In the genomic region with DNA sequence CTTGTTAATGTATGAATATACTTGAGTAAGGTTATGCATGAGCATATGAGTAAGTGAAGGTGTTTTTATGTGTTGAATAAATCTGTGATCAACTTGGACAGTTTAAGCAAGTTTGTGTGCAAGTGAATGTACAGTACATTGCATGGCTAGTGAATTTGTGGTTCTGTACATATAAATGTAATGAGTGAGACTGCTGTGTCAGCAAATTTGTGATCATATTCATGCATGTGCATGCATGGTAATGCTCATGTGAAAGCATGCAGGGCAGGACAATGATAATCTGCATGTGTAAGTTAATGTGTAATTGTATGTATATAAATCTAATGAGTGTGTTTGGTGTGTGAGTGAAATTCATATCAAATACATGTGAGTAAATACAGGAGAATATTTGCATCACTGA, we compare ENCODE assay signal across 18 cellular contexts.
DNase-seq lines count a peak whose midpoint lies in the region; ATAC-seq, FAIRE-seq and TF ChIP-seq lines count a peak whose summit lies in the region.
"Had no signal": no experiment of that assay in that cellular context is flagged by ENCODE, and none has a peak within 500 bp of the region (broad histone marks: within the 10 kb centered on the region; RNA-seq: fewer than 3 reads in every experiment).

No MANE protein-coding gene starts in this region.

- no peak overlapping the region for H3K4ac ChIP-seq in IMR-90 (ENCODE audit: low read depth, low read length)
- no peak overlapping the region for H3K4ac ChIP-seq in H1 (replicated peaks; ENCODE audit: insufficient read length, low read depth, low read length)

- H3K9me3 ChIP-seq in A549 (no peaks in the 10 kb centered on the region), IMR-90 (ENCODE audit: control insufficient read depth, insufficient read depth, low read length) (no peaks in the 10 kb centered on the region), H1 (ENCODE audit: insufficient read depth in 2 of 2, low read depth in 1 of 2, low read length in 1 of 2) (0 out of 4 replicates have a peak, but pooled peaks cover 0 to 5% of the 10 kb centered on the region in 2 experiments)
- H3K9me3 ChIP-seq: BLaER1 treated with 17β-estradiol and CSF1 and Interleukin-3, amounts not matched to agents 10 nM and 100 nM; Caco-2 had no signal

- H3K23ac ChIP-seq in IMR-90 (ENCODE audit: low read depth, low read length) (no peak overlapping the region), H1 (ENCODE audit: insufficient read length) (no peak overlapping the region)

- H3K4me1 ChIP-seq in A549 (no peaks in the 10 kb centered on the region), IMR-90 (ENCODE audit: control insufficient read depth, insufficient read depth, low read length) (no peaks in the 10 kb centered on the region), H1 (replicated peaks in 1 of 4; ENCODE audit: control insufficient read depth in 3 of 4, insufficient read depth in 4 of 4, low read length in 3 of 4) (no peaks in the 10 kb centered on the region)
- H3K4me1 ChIP-seq: BLaER1 treated with 17β-estradiol and CSF1 and Interleukin-3, amounts not matched to agents 10 nM and 100 nM; Caco-2 had no signal

- H3K36me3 ChIP-seq in IMR-90 (ENCODE audit: control insufficient read depth, insufficient read depth, low read length) (no peaks in the 10 kb centered on the region), H1 (ENCODE audit: control insufficient read depth in 2 of 4, insufficient read depth in 4 of 4, low read length in 3 of 4) (no peaks in the 10 kb centered on the region)
- H3K36me3 ChIP-seq: BLaER1 treated with 17β-estradiol and CSF1 and Interleukin-3, amounts not matched to agents 10 nM and 100 nM had no signal

- TF ChIP-seq EP300 in A549 (IDR thresholded peaks at IDR 0.05) (no peak), H1 (IDR thresholded peaks at IDR 0.05; ENCODE audit: borderline replicate concordance in 1 of 2, low read depth in 2 of 2, low read length in 2 of 2) (no peak)

- no peak overlapping the region for H3K27ac ChIP-seq in A549
- H3K27ac ChIP-seq in IMR-90 (ENCODE audit: insufficient read depth, low read length), result no peak overlapping the region
- no peak overlapping the region for H3K27ac ChIP-seq in H1 (ENCODE audit: low read depth, low read length)
- H3K27ac ChIP-seq: BLaER1 treated with 17β-estradiol and CSF1 and Interleukin-3, amounts not matched to agents 10 nM and 100 nM; C4-2B had no signal

- no peak overlapping the region for H2AK5ac ChIP-seq in IMR-90 (ENCODE audit: low read depth, low read length)
- no peak overlapping the region for H2AK5ac ChIP-seq in H1 (ENCODE audit: low read depth, low read length)

- TF ChIP-seq RAD21 in A549 (conservative IDR thresholded peaks at IDR 0.05 in 1 of 2, IDR thresholded peaks at IDR 0.05 in 1 of 2) (no peak), IMR-90 (IDR thresholded peaks at IDR 0.05; ENCODE audit: low read length) (no peak), H1 (IDR thresholded peaks at IDR 0.05 in 1 of 2, conservative IDR thresholded peaks at IDR 0.05 in 1 of 2; ENCODE audit: low read depth in 2 of 2, low read length in 2 of 2) (no peak)

- no peaks in the 10 kb centered on the region for H3K23me2 ChIP-seq in H1 (ENCODE audit: low read depth, low read length)

- no peak for TF ChIP-seq POLR2A in A549 (IDR thresholded peaks at IDR 0.05; ENCODE audit: low read length)
- no peak for TF ChIP-seq POLR2A in IMR-90 (IDR thresholded peaks at IDR 0.05; ENCODE audit: low read depth, low read length)
- TF ChIP-seq POLR2A in H1 (IDR thresholded peaks at IDR 0.05; ENCODE audit: control extremely low read depth in 1 of 2, low read depth in 2 of 2, low read length in 2 of 2), result no peak

- FAIRE-seq in A549 (lab: Jason Lieb, UNC), result no peak
- FAIRE-seq in H1 (lab: Jason Lieb, UNC), result no peak
- FAIRE-seq: A204.1, D721Med, G401.6 had no signal

- H3K4me3 ChIP-seq in A549 (no peak overlapping the region), IMR-90 (ENCODE audit: insufficient read depth, low read depth, low read length) (no peak overlapping the region), H1 (ENCODE audit: extremely low read depth in 1 of 4, insufficient read depth in 2 of 4, low read depth in 3 of 4, low read length in 4 of 4) (no peak overlapping the region)
- H3K4me3 ChIP-seq: BLaER1 treated with 17β-estradiol and CSF1 and Interleukin-3, amounts not matched to agents 10 nM and 100 nM had no signal

- no peak overlapping the region for H3K9ac ChIP-seq in IMR-90 (ENCODE audit: low read depth, low read length)
- no peak overlapping the region for H3K9ac ChIP-seq in H1 (replicated peaks in 1 of 4; ENCODE audit: extremely low read depth in 1 of 4, low read depth in 3 of 4, low read length in 3 of 4)
- H3K9ac ChIP-seq: BLaER1 treated with 17β-estradiol and CSF1 and Interleukin-3, amounts not matched to agents 10 nM and 100 nM had no signal

- H4K20me1 ChIP-seq in IMR-90 (ENCODE audit: insufficient read depth, low read length) (no peaks in the 10 kb centered on the region), H1 (replicated peaks in 1 of 2; ENCODE audit: control insufficient read depth in 1 of 2, insufficient read depth in 2 of 2, low read length in 2 of 2) (no peaks in the 10 kb centered on the region)
- H4K20me1 ChIP-seq: BLaER1 treated with 17β-estradiol and CSF1 and Interleukin-3, amounts not matched to agents 10 nM and 100 nM had no signal

- H4K5ac ChIP-seq in IMR-90 (ENCODE audit: low read depth, low read length) (no peak overlapping the region), H1 (ENCODE audit: insufficient read length, low read depth, low read length) (no peak overlapping the region)

- H3K18ac ChIP-seq in IMR-90 (ENCODE audit: low read depth, low read length), result no peak overlapping the region
- H3K18ac ChIP-seq in H1 (ENCODE audit: extremely low read depth, low read length), result no peak overlapping the region

- TF ChIP-seq CTCF in A549 (IDR thresholded peaks at IDR 0.05), result no peak
- no peak for TF ChIP-seq CTCF in IMR-90 (conservative IDR thresholded peaks at IDR 0.05; ENCODE audit: low read depth, low read length)
- no peak for TF ChIP-seq CTCF in H1 (IDR thresholded peaks at IDR 0.05; ENCODE audit: control extremely low read depth in 1 of 3, insufficient read depth in 1 of 3, low read depth in 1 of 3, low read length in 3 of 3)

- no peak overlapping the region for H3K14ac ChIP-seq in IMR-90 (replicated peaks; ENCODE audit: low read depth, low read length)
- H3K14ac ChIP-seq in H1 (ENCODE audit: insufficient read length), result no peak overlapping the region

- no peak for ATAC-seq in A549
- ATAC-seq in IMR-90 (ENCODE audit: low read depth), result no peak
- ATAC-seq in GM18909 (IDR thresholded peaks at IDR 0.05; ENCODE audit: poor library complexity, unreplicated experiment), result no peak
- ATAC-seq: CD8-positive, alpha-beta T cell had no signal

- H2BK12ac ChIP-seq in H1 (ENCODE audit: low read depth, low read length), result no peak overlapping the region

- DNase-seq in A549 (ENCODE audit: low read depth in 1 of 2, low spot score in 1 of 2), result no peak
- DNase-seq in IMR-90, result no peak
- DNase-seq in H1 (ENCODE audit: low read depth in 1 of 2, low spot score in 2 of 2), result no peak
- no peak for DNase-seq in hypothalamus (lab: John Stamatoyannopoulos, UW)
- DNase-seq: 8988T; AML-193; Caco-2; Calu3; CD4-positive, alpha-beta T cell; CD8-positive, alpha-beta T cell; DMS79 treated with DMSO at 0.1 percent for 48 hours; GF-D8 had no signal

- H3K9me1 ChIP-seq in IMR-90 (ENCODE audit: insufficient read depth, low read length), result no peaks in the 10 kb centered on the region

- H2BK15ac ChIP-seq in IMR-90 (ENCODE audit: low read depth, low read length), result no peak overlapping the region
- H2BK15ac ChIP-seq in H1 (ENCODE audit: low read length), result no peak overlapping the region

- H3K4me2 ChIP-seq in A549 (no peak overlapping the region), IMR-90 (ENCODE audit: low read depth, low read length) (no peak overlapping the region), H1 (ENCODE audit: insufficient read depth in 1 of 2, low read depth in 2 of 2, low read length in 2 of 2) (no peak overlapping the region)
- H3K4me2 ChIP-seq: BLaER1 treated with 17β-estradiol and CSF1 and Interleukin-3, amounts not matched to agents 10 nM and 100 nM had no signal

- in situ Hi-C loops in IMR-90 (cut with MboI; ENCODE audit: low sequenced_read_pairs), result no loop called here

- H4K8ac ChIP-seq in IMR-90 (ENCODE audit: low read depth in 2 of 2, low read length in 2 of 2) (no peak overlapping the region), H1 (ENCODE audit: extremely low read depth, insufficient read depth, low read length) (no peak overlapping the region)

- H4K91ac ChIP-seq in IMR-90 (ENCODE audit: insufficient read depth, low read depth, low read length) (no peak overlapping the region), H1 (replicated peaks; ENCODE audit: insufficient read length, low read length) (no peak overlapping the region)

- H2AFZ ChIP-seq in IMR-90 (replicated peaks; ENCODE audit: low read length, poor library complexity) (no peak overlapping the region), H1 (ENCODE audit: low read length) (no peak overlapping the region)

- POLR2A ChIA-PET in A549 (lab: Yijun Ruan, JAX) (no interaction called here), IMR-90 (lab: Charles Lee; ENCODE audit: unreplicated experiment) (no interaction called here), H1 (lab: Charles Lee; ENCODE audit: partially characterized antibody) (no interaction called here)

- dilution Hi-C loops in IMR-90 (cut with HindIII; ENCODE audit: low sequenced_read_pairs, unreplicated experiment), result no loop called here

- no peak overlapping the region for H3K56ac ChIP-seq in IMR-90 (ENCODE audit: extremely low read depth, insufficient read depth, low read length)
- no peak overlapping the region for H3K56ac ChIP-seq in H1 (replicated peaks; ENCODE audit: insufficient read length, low read depth, low read length)

- no peak overlapping the region for H2AK9ac ChIP-seq in IMR-90 (replicated peaks; ENCODE audit: low read depth, low read length, poor library complexity)

- no peaks in the 10 kb centered on the region for H3K79me2 ChIP-seq in H1 (ENCODE audit: control insufficient read depth in 1 of 2, insufficient read depth in 2 of 2, low read length in 2 of 2)

- CTCF ChIA-PET in A549 (lab: Yijun Ruan, JAX) (no interaction called here), IMR-90 (lab: Yijun Ruan, JAX) (interaction anchor here (0.8 kb wide), 1 partner anchor 11 kb away, joined by 3 read pairs; no protein-coding TSS in a partner anchor), H1 (lab: Charles Lee; ENCODE audit: partially characterized antibody) (no interaction called here)

- intact Hi-C loops in IMR-90 (cut with micrococcal nuclease), result no loop called here

- H2BK20ac ChIP-seq in IMR-90 (ENCODE audit: low read depth, low read length), result no peak overlapping the region
- H2BK20ac ChIP-seq in H1 (ENCODE audit: low read length), result no peak overlapping the region

- H2BK5ac ChIP-seq in IMR-90 (ENCODE audit: low read depth, low read length, poor library complexity, severe bottlenecking) (no peak overlapping the region), H1 (ENCODE audit: low read depth, low read length) (no peak overlapping the region)

- H3K79me1 ChIP-seq in IMR-90 (ENCODE audit: low read depth in 1 of 2, low read length in 2 of 2) (no peaks in the 10 kb centered on the region), H1 (ENCODE audit: low read depth, low read length) (no peaks in the 10 kb centered on the region)

- no TSS peak for BruUV-seq in IMR-90 (replicated peaks; lab: Mats Ljungman, UMichigan)

- H2BK120ac ChIP-seq in IMR-90 (ENCODE audit: low read depth, low read length) (no peak overlapping the region), H1 (replicated peaks; ENCODE audit: low read depth, low read length) (no peak overlapping the region)

- H3K27me3 ChIP-seq in IMR-90 (ENCODE audit: control insufficient read depth, insufficient read depth, low read length) (no peaks in the 10 kb centered on the region), H1 (replicated peaks in 1 of 4; ENCODE audit: control insufficient read depth in 3 of 4, extremely low read depth in 1 of 4, insufficient read depth in 3 of 4, low read length in 3 of 4) (no peaks in the 10 kb centered on the region)
- H3K27me3 ChIP-seq: BLaER1 treated with 17β-estradiol and CSF1 and Interleukin-3, amounts not matched to agents 10 nM and 100 nM had no signal
